In genomic region chr5:6755941-6756340, GRCh38 we compare ENCODE assay signal across 20 cellular contexts. TPM values are rescaled to one million over a fixed set of nuclear protein-coding genes. Genes with fewer than 3 reads are reported as not detected.
DNase-seq lines count a peak whose midpoint lies in the region; TF ChIP-seq lines count a peak whose summit lies in the region.
"Had no signal": no experiment of that assay in that cellular context is flagged by ENCODE, and none has a peak within 500 bp of the region (broad histone marks: within the 10 kb centered on the region; RNA-seq: fewer than 3 reads in every experiment).

No MANE protein-coding gene starts in this region.

- H3K9me3 Mint-ChIP-seq in Caco-2 (ENCODE audit: unreplicated experiment): no peaks in the 10 kb centered on the region
- H3K9me3 Mint-ChIP-seq in endodermal cell: no peaks in the 10 kb centered on the region
- H3K9me3 Mint-ChIP-seq: CD4-positive, alpha-beta memory T cell; GM23338 had no signal

- H3K36me3 ChIP-seq in Caco-2 (ENCODE audit: control insufficient read depth, insufficient read depth, low read length) (peaks cover 7% of the 10 kb centered on the region), PC-9 (ENCODE audit: low read depth) (peaks cover 34% of the 10 kb centered on the region), endodermal cell (ENCODE audit: control insufficient read depth, insufficient read depth, low read length) (peaks cover 63% of the 10 kb centered on the region), spleen (peaks cover 0 to 83% (median 71%) of the 10 kb centered on the region in 6 donors), right atrium auricular region (peaks cover 66% of the 10 kb centered on the region)

- H3K4me1 Mint-ChIP-seq in Caco-2 (ENCODE audit: low read depth, unreplicated experiment) (no peaks in the 10 kb centered on the region), endodermal cell (no peaks in the 10 kb centered on the region)
- H3K4me1 Mint-ChIP-seq: CD4-positive, alpha-beta memory T cell; GM23338 had no signal

- H2AFZ ChIP-seq in PC-9: no peak overlapping the region
- H2AFZ ChIP-seq: GM23338 had no signal

- H4K20me1 ChIP-seq in PC-9 (ENCODE audit: insufficient read depth): 0 out of 2 replicates have a peak, but pooled peaks cover 9% of the 10 kb centered on the region

- H3K4me2 ChIP-seq in PC-9: no peak overlapping the region
- H3K4me2 ChIP-seq: A549, BLaER1, GM23338 had no signal

- no peaks in the 10 kb centered on the region for H3K27me3 ChIP-seq in Caco-2 (replicated peaks; ENCODE audit: control insufficient read depth, insufficient read depth, low read length)
- no peaks in the 10 kb centered on the region for H3K27me3 ChIP-seq in PC-9 (ENCODE audit: insufficient read depth, low read depth)
- H3K27me3 ChIP-seq in endodermal cell (ENCODE audit: control insufficient read depth, insufficient read depth, low read length, poor library complexity, severe bottlenecking): no peaks in the 10 kb centered on the region
- H3K27me3 ChIP-seq in spleen (replicated peaks in 1 of 7): no peaks in the 10 kb centered on the region
- H3K27me3 ChIP-seq in right atrium auricular region: no peaks in the 10 kb centered on the region
- H3K27me3 ChIP-seq: BLaER1, MG63 had no signal

- H3K4me1 ChIP-seq in Caco-2 (peaks cover 11% of the 10 kb centered on the region; the same call in 1 of the 2 replicates), PC-9 (replicated peaks; ENCODE audit: insufficient read depth) (no peaks in the 10 kb centered on the region), endodermal cell (ENCODE audit: control insufficient read depth, insufficient read depth, low read length) (no peaks in the 10 kb centered on the region), spleen (peaks cover 0 to 6% (median 0%) of the 10 kb centered on the region in 6 donors), right atrium auricular region (no peaks in the 10 kb centered on the region)
- H3K4me1 ChIP-seq: BLaER1 had no signal

- no peak overlapping the region for H3K27ac ChIP-seq in PC-9
- no peak overlapping the region for H3K27ac ChIP-seq in endodermal cell (ENCODE audit: low read depth, low read length)
- no peak overlapping the region for H3K27ac ChIP-seq in spleen
- no peak overlapping the region for H3K27ac ChIP-seq in right atrium auricular region
- H3K27ac ChIP-seq: A549, BLaER1 had no signal

- H3K9me3 ChIP-seq in Caco-2 (no peaks in the 10 kb centered on the region), PC-9 (ENCODE audit: insufficient read depth, low read depth) (no peaks in the 10 kb centered on the region), endodermal cell (ENCODE audit: control insufficient read depth, low read length) (no peaks in the 10 kb centered on the region), spleen (no peaks in the 10 kb centered on the region), right atrium auricular region (no peaks in the 10 kb centered on the region)
- H3K9me3 ChIP-seq: A549, BLaER1, MG63 had no signal

- POLR2A ChIA-PET in Caco-2 (lab: Charles Lee) (no interaction called here), PC-9 (lab: Charles Lee; ENCODE audit: unreplicated experiment) (no interaction called here)

- H3K4me3 ChIP-seq in Caco-2 (ENCODE audit: low read depth, low read length) (no peak overlapping the region), PC-9 (no peak overlapping the region), endodermal cell (ENCODE audit: low read length) (no peak overlapping the region), spleen (no peak overlapping the region), right atrium auricular region (no peak overlapping the region)
- H3K4me3 ChIP-seq: A549, BLaER1, GM23338, MG63 had no signal

- TF ChIP-seq POLR2A in spleen (IDR thresholded peaks at IDR 0.05): no peak

- H3K9me2 ChIP-seq in PC-9 (ENCODE audit: insufficient read depth): no peaks in the 10 kb centered on the region

- no peaks in the 10 kb centered on the region for H3K79me2 ChIP-seq in PC-9 (ENCODE audit: low read depth)

- H3K9ac ChIP-seq in endodermal cell (ENCODE audit: extremely low read depth, low read length, poor library complexity, severe bottlenecking): no peak overlapping the region
- H3K9ac ChIP-seq: BLaER1 had no signal

- no peaks in the 10 kb centered on the region for H3K27me3 Mint-ChIP-seq in Caco-2 (ENCODE audit: insufficient read depth, unreplicated experiment)
- H3K27me3 Mint-ChIP-seq in endodermal cell (ENCODE audit: insufficient read depth): no peaks in the 10 kb centered on the region
- H3K27me3 Mint-ChIP-seq: CD4-positive, alpha-beta memory T cell had no signal

- WGBS in endodermal cell (ENCODE audit: insufficient coverage in 1 of 2, insufficient read length in 1 of 2), 2 experiments: 95 to 96% methylated on average over 13 to 17 of the region's 17 CpGs
- 96 to 99% (median 97%) methylated on average over 17 of the region's 17 CpGs for WGBS in spleen, 5 donors

- H3K36me3 Mint-ChIP-seq in Caco-2 (ENCODE audit: insufficient read depth, unreplicated experiment) (peaks cover 93% of the 10 kb centered on the region), endodermal cell (ENCODE audit: low read depth) (peaks cover 63% of the 10 kb centered on the region)

- TSS peak; percentile 16 for BruUV-seq in Caco-2 (replicated peaks; lab: Mats Ljungman, UMichigan)
- BruUV-seq in PC-9 (replicated peaks; lab: Mats Ljungman, UMichigan): TSS peak; percentile 4

- TF ChIP-seq CTCF in Caco-2 (IDR thresholded peaks at IDR 0.05; ENCODE audit: insufficient read depth in 1 of 2, low read depth in 1 of 2, low read length in 1 of 2, severe bottlenecking in 1 of 2, unreplicated experiment in 1 of 2) (no peak), PC-9 (conservative IDR thresholded peaks at IDR 0.05) (no peak), endodermal cell (conservative IDR thresholded peaks at IDR 0.05) (no peak), spleen (IDR thresholded peaks at IDR 0.05 in 8 of 11, conservative IDR thresholded peaks at IDR 0.05 in 3 of 11) (no peak), right atrium auricular region (IDR thresholded peaks at IDR 0.05) (no peak)

- H3K27ac Mint-ChIP-seq in Caco-2 (ENCODE audit: unreplicated experiment) (no peak overlapping the region), endodermal cell (peak overlapping the region; percentile 10)
- H3K27ac Mint-ChIP-seq: CD4-positive, alpha-beta memory T cell; GM23338 had no signal

- H3F3A ChIP-seq in PC-9 (ENCODE audit: insufficient read depth, low read depth): 0 out of 2 replicates have a peak, but pooled peaks cover 11% of the 10 kb centered on the region

- CTCF ChIA-PET in Caco-2 (lab: Charles Lee) (no interaction called here), PC-9 (lab: Charles Lee) (no interaction called here)

- H3K4me3 Mint-ChIP-seq in Caco-2 (ENCODE audit: unreplicated experiment) (no peak overlapping the region), endodermal cell (no peak overlapping the region)
- H3K4me3 Mint-ChIP-seq: GM23338 had no signal

- DNase-seq in Caco-2 (no peak), PC-9 (no peak), endodermal cell (no peak), spleen (peak; percentile 51), NCI-H1048 (lab: John Stamatoyannopoulos, UW) (no peak), glomerular visceral epithelial cell (ENCODE audit: extremely low spot score) (no peak), right atrium auricular region (ENCODE audit: low spot score) (no peak)
- DNase-seq: CD4-positive, alpha-beta memory T cell; DMS53; EL; MG63; NCI-H1092 treated with DMSO at 0.1 percent for 48 hours; NCI-H146; NCI-H2029 treated with DMSO at 0.1 percent for 48 hours; NK-92 treated with Interleukin-12 subunit alpha and Interleukin-12 subunit beta, amount 100 ng/mL, for 24 hours; RPMI8226; SIG-M5 had no signal

- intact Hi-C loops in Caco-2 (cut with micrococcal nuclease; ENCODE audit: unreplicated experiment) (no loop called here), PC-9 (cut with micrococcal nuclease; ENCODE audit: unreplicated experiment) (no loop called here), spleen (cut with DNase I; ENCODE audit: low total_unique reads) (no loop called here)

RNA-seq across cellular contexts. Expression of gene TENT4A, which starts 42.7 kb away (rescaled TPM):
- 32.3 and 36.7 TPM in 2 replicates for total RNA-seq in Caco-2 (2022)
- total RNA-seq in PC-9 (2021): 72.8 and 84.8 TPM in 2 replicates
- total RNA-seq in endodermal cell: 10 to 100 TPM; 25.5 to 32.7 TPM
- 28.5 TPM for polyA plus RNA-seq in endodermal cell (2013, experiment 1 of 2)
- 31.3 TPM for polyA plus RNA-seq in endodermal cell (2013, experiment 2 of 2)
- total RNA-seq in spleen: 10 to 100 TPM; 26.3 to 44.8 (median 37.0) TPM
- polyA plus RNA-seq in spleen: 10 to 100 TPM in 2 of 3 donors, 1 to 10 TPM in 1; 7.1 to 16.5 (median 12.9) TPM
- total RNA-seq in right atrium auricular region: 10 to 100 TPM in 1 of 2 donors, 1 to 10 TPM in 1; 7.3 to 14.9 TPM
